ENCODE assay signal across 24 cellular contexts in the genomic region with DNA sequence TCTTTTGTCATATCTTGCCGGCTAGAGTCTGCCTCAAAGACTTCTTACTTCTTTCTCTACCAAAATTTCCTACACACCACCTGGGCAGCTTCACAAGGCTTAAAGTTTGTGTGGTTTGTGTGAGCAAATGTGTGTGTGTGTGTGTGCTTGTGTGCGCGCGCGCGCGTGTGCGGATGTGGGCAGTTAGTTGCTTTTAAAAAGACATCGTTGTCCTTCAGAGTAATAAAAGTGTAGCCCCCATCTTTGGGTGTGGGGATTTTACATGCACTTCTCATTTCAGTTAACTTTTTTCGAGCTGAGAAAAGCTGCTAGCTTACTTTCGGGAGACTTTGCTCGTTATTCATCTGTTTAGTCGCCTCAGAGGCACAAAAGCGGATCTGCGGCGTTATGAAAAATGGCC. TPM values are rescaled to one million over a fixed set of nuclear protein-coding genes. Genes with fewer than 3 reads are reported as not detected.
"Had no signal": no experiment of that assay in that cellular context is flagged by ENCODE, and none has a peak within 500 bp of the region (broad histone marks: within the 10 kb centered on the region; RNA-seq: fewer than 3 reads in every experiment).

No MANE protein-coding gene starts in this region.

- H3K79me2 ChIP-seq: parathyroid adenoma had no signal

- H3K9me3 Mint-ChIP-seq: activated CD8-positive, alpha-beta T cell treated with anti-CD3 and anti-CD28 coated beads for 36 hours; activated T-helper 2 cell treated with anti-CD3 and anti-CD28 coated beads, Interferon-gamma antibody, Interleukin-2, Interleukin-4, amounts not matched to agents 10 μg/mL and 5 μg/mL and 100 μg/mL, durations not matched to agents 14 hours and 24 hours and 36 hours had no signal

- H3K4me3 Mint-ChIP-seq: activated CD4-positive, alpha-beta T cell treated with anti-CD3 and anti-CD28 coated beads, Interleukin-2, amount 10 ng/mL, durations not matched to agents 24 days and 14 days; activated CD8-positive, alpha-beta T cell treated with anti-CD3 and anti-CD28 coated beads for 36 hours; activated naive CD8-positive, alpha-beta T cell treated with anti-CD3 and anti-CD28 coated beads, Interleukin-2, amount 10 ng/mL, durations not matched to agents 7 days and 5 days; activated T-cell treated with anti-CD3 and anti-CD28 coated beads, Interleukin-2, amount 50 U/mL, for 24 hours had no signal

- ATAC-seq: activated CD8-positive, alpha-beta T cell treated with anti-CD3 and anti-CD28 coated beads for 36 hours; left lung had no signal

- H3K27ac ChIP-seq: left lung, parathyroid adenoma, thyroid gland had no signal

- H3K36me3 ChIP-seq: left lung, thyroid gland had no signal

- H3K36me3 Mint-ChIP-seq: activated naive CD8-positive, alpha-beta T cell treated with anti-CD3 and anti-CD28 coated beads, Interleukin-2, amount 10 ng/mL, durations not matched to agents 7 days and 5 days had no signal

- H3K4me2 ChIP-seq: SK-N-SH had no signal

- H3K4me3 ChIP-seq: left lung, thyroid gland had no signal

- H3K27ac Mint-ChIP-seq: activated CD4-positive, alpha-beta T cell treated with anti-CD3 and anti-CD28 coated beads, Interleukin-2, amount 10 ng/mL, durations not matched to agents 24 days and 14 days; activated CD8-positive, alpha-beta T cell treated with anti-CD3 and anti-CD28 coated beads for 36 hours; activated naive CD8-positive, alpha-beta T cell treated with anti-CD3 and anti-CD28 coated beads, Interleukin-2, amount 10 ng/mL, durations not matched to agents 7 days and 5 days; activated T-cell treated with anti-CD3 and anti-CD28 coated beads, Interleukin-2, amount 50 U/mL, for 24 hours; activated T-helper 2 cell treated with anti-CD3 and anti-CD28 coated beads, Interferon-gamma antibody, Interleukin-2, Interleukin-4, amounts not matched to agents 10 μg/mL and 5 μg/mL and 100 μg/mL, durations not matched to agents 14 hours and 24 hours and 36 hours had no signal

- H3K9ac ChIP-seq: parathyroid adenoma, SK-N-SH had no signal

- FAIRE-seq: keratinocyte had no signal

- H3K4me1 ChIP-seq: left lung, parathyroid adenoma, thyroid gland had no signal

- H3K4me1 Mint-ChIP-seq: activated CD4-positive, alpha-beta T cell treated with anti-CD3 and anti-CD28 coated beads, Interleukin-2, amount 10 ng/mL, durations not matched to agents 24 days and 14 days; activated naive CD8-positive, alpha-beta T cell treated with anti-CD3 and anti-CD28 coated beads, Interleukin-2, amount 10 ng/mL, durations not matched to agents 7 days and 5 days had no signal

- H3K9me3 ChIP-seq: left lung, SK-N-SH, thyroid gland had no signal

- H2AFZ ChIP-seq: parathyroid adenoma had no signal

- DNase-seq: activated CD4-positive, alpha-beta T cell treated with anti-CD3 and anti-CD28 coated beads, Interleukin-2, amount 10 ng/mL, durations not matched to agents 24 days and 14 days; activated CD8-positive, alpha-beta T cell treated with anti-CD3 and anti-CD28 coated beads for 36 hours; activated naive CD4-positive, alpha-beta T cell treated with Interleukin-2 at 50 U/mL for 16 hours; activated naive CD8-positive, alpha-beta T cell treated with anti-CD3 and anti-CD28 coated beads, Interleukin-2, amount 10 ng/mL, durations not matched to agents 7 days and 5 days; activated T-cell treated with anti-CD3 and anti-CD28 coated beads, Interleukin-2, amount 50 U/mL, for 24 hours; amygdala; foreskin melanocyte; hypothalamus; left lung; SK-N-SH; stimulated activated CD4-positive, alpha-beta T cell treated with anti-CD3 and anti-CD28 coated beads, Interleukin-12 subunit alpha, Interleukin-12 subunit beta, amount 100 ng/mL, for 4 hours; stimulated activated CD4-positive, alpha-beta T cell treated with anti-CD3 and anti-CD28 coated beads, Interleukin-1b, Interleukin-23, amount 100 ng/mL, for 48 hours; stimulated activated CD8-positive, alpha-beta memory T cell treated with anti-CD3 and anti-CD28 coated beads, Interleukin-4, amount 100 ng/mL, for 48 hours; stimulated activated naive CD4-positive, alpha-beta T cell; T-helper 1 cell; T-helper 9 cell; thyroid gland had no signal

RNA-seq across cellular contexts. Expression of a gene that starts 36.0 kb away (rescaled TPM):
- total RNA-seq: activated CD4-positive, alpha-beta T cell treated with anti-CD3 and anti-CD28 coated beads, Interleukin-2, amount 10 ng/mL, durations not matched to agents 24 days and 14 days; activated CD8-positive, alpha-beta T cell treated with anti-CD3 and anti-CD28 coated beads for 36 hours; activated naive CD8-positive, alpha-beta T cell treated with anti-CD3 and anti-CD28 coated beads, Interleukin-2, amount 10 ng/mL, durations not matched to agents 7 days and 5 days; activated T-helper 2 cell treated with anti-CD3 and anti-CD28 coated beads, Interferon-gamma antibody, Interleukin-2, Interleukin-4, amounts not matched to agents 10 μg/mL and 5 μg/mL and 100 μg/mL, durations not matched to agents 14 hours and 24 hours and 36 hours; dermis microvascular lymphatic vessel endothelial cell; epithelial cell of proximal tubule; left lung; lung microvascular endothelial cell; thyroid gland; urinary bladder had no signal
- polyA plus RNA-seq: keratinocyte, urinary bladder had no signal

RNA-seq across cellular contexts. Expression of a gene that starts 38.8 kb away (rescaled TPM):
- total RNA-seq: activated CD4-positive, alpha-beta T cell treated with anti-CD3 and anti-CD28 coated beads, Interleukin-2, amount 10 ng/mL, durations not matched to agents 24 days and 14 days; activated CD8-positive, alpha-beta T cell treated with anti-CD3 and anti-CD28 coated beads for 36 hours; activated naive CD8-positive, alpha-beta T cell treated with anti-CD3 and anti-CD28 coated beads, Interleukin-2, amount 10 ng/mL, durations not matched to agents 7 days and 5 days; activated T-helper 2 cell treated with anti-CD3 and anti-CD28 coated beads, Interferon-gamma antibody, Interleukin-2, Interleukin-4, amounts not matched to agents 10 μg/mL and 5 μg/mL and 100 μg/mL, durations not matched to agents 14 hours and 24 hours and 36 hours; dermis microvascular lymphatic vessel endothelial cell; epithelial cell of proximal tubule; lung microvascular endothelial cell; thyroid gland; urinary bladder had no signal
- polyA plus RNA-seq: keratinocyte, urinary bladder had no signal
